1 cellular context compared by ENCODE assay signal in the genomic region with DNA sequence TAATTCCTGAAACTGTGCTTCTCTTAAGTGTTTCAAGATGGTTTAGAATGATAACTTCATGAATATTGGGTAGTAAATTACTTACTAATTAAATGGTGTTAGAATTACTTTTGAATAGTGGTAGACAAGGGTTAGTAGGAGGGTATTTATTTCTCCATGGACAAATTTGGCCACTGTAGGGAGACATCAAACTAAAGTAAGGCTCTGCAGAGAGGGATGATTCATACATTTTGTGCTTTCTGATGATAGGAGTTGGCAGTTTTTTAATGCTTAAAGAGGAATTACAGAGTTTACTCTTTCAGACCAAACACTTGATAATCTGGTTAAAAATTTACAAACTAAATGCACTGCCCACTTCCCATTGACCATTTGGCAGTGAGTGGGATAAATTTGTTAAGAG.
TF ChIP-seq lines count a peak whose summit lies in the region.

No MANE protein-coding gene starts in this region.

TF ChIP-seq in SK-N-SH, 30 proteins besides CTCF, POLR2A, EP300 and RAD21 (continued from another document):
- TF ChIP-seq, protein P1, sequence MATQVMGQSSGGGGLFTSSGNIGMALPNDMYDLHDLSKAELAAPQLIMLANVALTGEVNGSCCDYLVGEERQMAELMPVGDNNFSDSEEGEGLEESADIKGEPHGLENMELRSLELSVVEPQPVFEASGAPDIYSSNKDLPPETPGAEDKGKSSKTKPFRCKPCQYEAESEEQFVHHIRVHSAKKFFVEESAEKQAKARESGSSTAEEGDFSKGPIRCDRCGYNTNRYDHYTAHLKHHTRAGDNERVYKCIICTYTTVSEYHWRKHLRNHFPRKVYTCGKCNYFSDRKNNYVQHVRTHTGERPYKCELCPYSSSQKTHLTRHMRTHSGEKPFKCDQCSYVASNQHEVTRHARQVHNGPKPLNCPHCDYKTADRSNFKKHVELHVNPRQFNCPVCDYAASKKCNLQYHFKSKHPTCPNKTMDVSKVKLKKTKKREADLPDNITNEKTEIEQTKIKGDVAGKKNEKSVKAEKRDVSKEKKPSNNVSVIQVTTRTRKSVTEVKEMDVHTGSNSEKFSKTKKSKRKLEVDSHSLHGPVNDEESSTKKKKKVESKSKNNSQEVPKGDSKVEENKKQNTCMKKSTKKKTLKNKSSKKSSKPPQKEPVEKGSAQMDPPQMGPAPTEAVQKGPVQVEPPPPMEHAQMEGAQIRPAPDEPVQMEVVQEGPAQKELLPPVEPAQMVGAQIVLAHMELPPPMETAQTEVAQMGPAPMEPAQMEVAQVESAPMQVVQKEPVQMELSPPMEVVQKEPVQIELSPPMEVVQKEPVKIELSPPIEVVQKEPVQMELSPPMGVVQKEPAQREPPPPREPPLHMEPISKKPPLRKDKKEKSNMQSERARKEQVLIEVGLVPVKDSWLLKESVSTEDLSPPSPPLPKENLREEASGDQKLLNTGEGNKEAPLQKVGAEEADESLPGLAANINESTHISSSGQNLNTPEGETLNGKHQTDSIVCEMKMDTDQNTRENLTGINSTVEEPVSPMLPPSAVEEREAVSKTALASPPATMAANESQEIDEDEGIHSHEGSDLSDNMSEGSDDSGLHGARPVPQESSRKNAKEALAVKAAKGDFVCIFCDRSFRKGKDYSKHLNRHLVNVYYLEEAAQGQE (IDR thresholded peaks at IDR 0.05; ENCODE audit: low read depth, low read length), result no peak
- TF ChIP-seq, protein P2, sequence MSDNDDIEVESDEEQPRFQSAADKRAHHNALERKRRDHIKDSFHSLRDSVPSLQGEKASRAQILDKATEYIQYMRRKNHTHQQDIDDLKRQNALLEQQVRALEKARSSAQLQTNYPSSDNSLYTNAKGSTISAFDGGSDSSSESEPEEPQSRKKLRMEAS (IDR thresholded peaks at IDR 0.05; ENCODE audit: low read depth), result no peak
- TF ChIP-seq, protein P3, sequence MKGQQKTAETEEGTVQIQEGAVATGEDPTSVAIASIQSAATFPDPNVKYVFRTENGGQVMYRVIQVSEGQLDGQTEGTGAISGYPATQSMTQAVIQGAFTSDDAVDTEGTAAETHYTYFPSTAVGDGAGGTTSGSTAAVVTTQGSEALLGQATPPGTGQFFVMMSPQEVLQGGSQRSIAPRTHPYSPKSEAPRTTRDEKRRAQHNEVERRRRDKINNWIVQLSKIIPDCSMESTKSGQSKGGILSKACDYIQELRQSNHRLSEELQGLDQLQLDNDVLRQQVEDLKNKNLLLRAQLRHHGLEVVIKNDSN (IDR thresholded peaks at IDR 0.05; ENCODE audit: borderline replicate concordance, low read depth), result no peak
- TF ChIP-seq MEF2A (IDR thresholded peaks at IDR 0.05; ENCODE audit: borderline replicate concordance, low read depth), result no peak
